ENCODE assay signal across 1 cellular context in the genomic region with DNA sequence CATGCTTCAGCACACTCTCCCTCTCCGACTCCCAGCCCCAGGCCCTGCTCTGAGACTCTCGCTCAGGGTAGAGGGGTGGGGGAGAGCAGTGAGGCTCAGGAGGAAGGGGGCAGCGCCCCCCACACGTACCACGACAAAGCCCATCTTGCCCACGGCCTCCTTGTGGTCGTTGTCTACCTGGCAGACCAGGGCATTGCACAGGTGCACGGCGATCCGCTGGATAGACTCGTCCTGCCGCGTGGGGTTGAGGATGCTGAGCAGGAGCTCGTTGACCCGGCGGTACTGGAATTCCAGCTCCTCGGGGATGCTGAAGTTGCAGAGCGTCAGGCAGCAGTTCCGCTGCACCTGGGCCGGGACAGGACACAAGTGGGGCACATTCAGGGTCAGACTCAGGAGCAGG.
TF ChIP-seq lines count a peak whose summit lies in the region.

No MANE protein-coding gene starts in this region.

TF ChIP-seq in H1, 55 proteins besides CTCF, POLR2A, EP300 and RAD21:
- TF ChIP-seq SUZ12 (IDR thresholded peaks at IDR 0.05; ENCODE audit: low read length) (no peak), SIN3A (conservative IDR thresholded peaks at IDR 0.05 in 1 of 2, IDR thresholded peaks at IDR 0.05 in 1 of 2; ENCODE audit: low read depth in 1 of 2, low read length in 2 of 2) (no peak), FOSL1 (IDR thresholded peaks at IDR 0.05; ENCODE audit: insufficient read depth, low read depth, low read length) (no peak), ZNF274 (IDR thresholded peaks at IDR 0.05; ENCODE audit: borderline replicate concordance, extremely low read depth, low read length) (no peak), CEBPB (IDR thresholded peaks at IDR 0.05; ENCODE audit: low read depth, low read length) (no peak), POU5F1 (IDR thresholded peaks at IDR 0.05; ENCODE audit: low read depth, low read length) (no peak), TAF7 (optimal IDR thresholded peaks at IDR 0.05; ENCODE audit: borderline replicate concordance, low read depth, low read length) (no peak), POLR2AphosphoS5 (IDR thresholded peaks at IDR 0.05; ENCODE audit: low read depth, low read length) (no peak), RXRA (IDR thresholded peaks at IDR 0.05; ENCODE audit: insufficient read depth, low read depth, low read length) (no peak), SRF (IDR thresholded peaks at IDR 0.05; ENCODE audit: low read depth, low read length) (no peak), NANOG (IDR thresholded peaks at IDR 0.05; ENCODE audit: insufficient read depth, low read depth, low read length, poor library complexity, severe bottlenecking) (no peak), YY1 (IDR thresholded peaks at IDR 0.05; ENCODE audit: low read depth, low read length) (no peak), PHF8 (conservative IDR thresholded peaks at IDR 0.05; ENCODE audit: low read depth, low read length) (no peak), KDM4A (IDR thresholded peaks at IDR 0.05; ENCODE audit: low read depth, low read length, severe bottlenecking) (no peak), MAFK (IDR thresholded peaks at IDR 0.05; ENCODE audit: low read depth, low read length) (no peak), ASH2L (IDR thresholded peaks at IDR 0.05; ENCODE audit: low read length) (no peak), JUN (IDR thresholded peaks at IDR 0.05; ENCODE audit: low read depth, low read length) (no peak), SAP30 (IDR thresholded peaks at IDR 0.05; ENCODE audit: insufficient read depth, insufficient replicate concordance, low read length) (no peak), SIRT6 (IDR thresholded peaks at IDR 0.05; ENCODE audit: low read length) (no peak)
